In genomic region chr15:67256051-67256450, GRCh38 we compare ENCODE assay signal across 15 cellular contexts. TPM values are rescaled to one million over a fixed set of nuclear protein-coding genes. Genes with fewer than 3 reads are reported as not detected.
DNase-seq lines count a peak whose midpoint lies in the region; ATAC-seq, FAIRE-seq and TF ChIP-seq lines count a peak whose summit lies in the region.
"Had no signal": no experiment of that assay in that cellular context is flagged by ENCODE, and none has a peak within 500 bp of the region (broad histone marks: within the 10 kb centered on the region; RNA-seq: fewer than 3 reads in every experiment).

No MANE protein-coding gene starts in this region.

- FAIRE-seq in kidney (lab: Jason Lieb, UNC): no peak
- FAIRE-seq: GM19239 had no signal

- H3K4me3 ChIP-seq in CD4-positive, CD25-positive, alpha-beta regulatory T cell (ENCODE audit: low read depth, low read length): no peak overlapping the region
- no peak overlapping the region for H3K4me3 ChIP-seq in CD8-positive, alpha-beta T cell (ENCODE audit: low read depth, low read length)
- H3K4me3 ChIP-seq in kidney (ENCODE audit: low read length in 2 of 2): no peak overlapping the region
- H3K4me3 ChIP-seq in coronary artery: no peak overlapping the region
- H3K4me3 ChIP-seq: stomach had no signal

- no peaks in the 10 kb centered on the region for H3K36me3 ChIP-seq in CD4-positive, CD25-positive, alpha-beta regulatory T cell (ENCODE audit: control insufficient read depth, insufficient read depth, low read length)
- no peaks in the 10 kb centered on the region for H3K36me3 ChIP-seq in CD8-positive, alpha-beta T cell (ENCODE audit: insufficient read depth, low read length)
- H3K36me3 ChIP-seq in kidney (ENCODE audit: control insufficient read depth in 1 of 2, insufficient read depth in 2 of 2, low read length in 2 of 2): no peaks in the 10 kb centered on the region
- H3K36me3 ChIP-seq: BLaER1, stomach had no signal

- peaks cover 12 to 59% (median 32%) of the 10 kb centered on the region in 4 donors for H3K4me1 Mint-ChIP-seq in CD4-positive, CD25-positive, alpha-beta regulatory T cell
- peaks cover 33% of the 10 kb centered on the region for H3K4me1 Mint-ChIP-seq in CD8-positive, alpha-beta T cell (ENCODE audit: low read depth)
- H3K4me1 Mint-ChIP-seq in activated CD4-positive, alpha-beta memory T cell treated with anti-CD3 and anti-CD28 coated beads, Interleukin-2, amount 10 ng/mL, durations not matched to agents 7 days and 5 days: peaks cover 32% of the 10 kb centered on the region
- peaks cover 15% of the 10 kb centered on the region for H3K4me1 Mint-ChIP-seq in memory B cell

- H3K9me3 ChIP-seq in CD4-positive, CD25-positive, alpha-beta regulatory T cell (ENCODE audit: control insufficient read depth in 2 of 2, low read length in 2 of 2): no peaks in the 10 kb centered on the region
- H3K9me3 ChIP-seq in CD8-positive, alpha-beta T cell (ENCODE audit: low read length): no peaks in the 10 kb centered on the region
- no peaks in the 10 kb centered on the region for H3K9me3 ChIP-seq in kidney (ENCODE audit: control insufficient read depth in 1 of 2, low read length in 2 of 2)
- H3K9me3 ChIP-seq: BLaER1, stomach had no signal

- H3K27me3 ChIP-seq in CD4-positive, CD25-positive, alpha-beta regulatory T cell (ENCODE audit: control insufficient read depth, insufficient read depth, low read length): no peaks in the 10 kb centered on the region
- H3K27me3 ChIP-seq in CD8-positive, alpha-beta T cell (ENCODE audit: insufficient read depth, low read length): no peaks in the 10 kb centered on the region
- H3K27me3 ChIP-seq: BLaER1, stomach had no signal

- no peak for DNase-seq in CD4-positive, CD25-positive, alpha-beta regulatory T cell
- DNase-seq in CD8-positive, alpha-beta T cell: no peak
- DNase-seq in activated CD4-positive, alpha-beta memory T cell treated with anti-CD3 and anti-CD28 coated beads, Interleukin-2, amount 10 ng/mL, durations not matched to agents 7 days and 5 days: no peak
- DNase-seq in memory B cell (ENCODE audit: low spot score in 2 of 2): no peak
- no peak for DNase-seq in kidney
- DNase-seq in coronary artery (ENCODE audit: low spot score): no peak
- DNase-seq in DMS114 treated with DMSO at 0.1 percent for 48 hours (lab: John Stamatoyannopoulos, UW; ENCODE audit: unreplicated experiment): no peak
- DNase-seq in SHP77 treated with DMSO at 0.1 percent for 48 hours (lab: John Stamatoyannopoulos, UW): no peak
- DNase-seq: amniotic stem cell, DMS79 treated with DMSO at 0.1 percent for 48 hours, foreskin melanocyte, NCI-H526 treated with DMSO at 0.1 percent for 48 hours, stomach had no signal

- ATAC-seq in CD4-positive, CD25-positive, alpha-beta regulatory T cell (ENCODE audit: low read depth in 2 of 2): no peak
- ATAC-seq in CD8-positive, alpha-beta T cell: no peak
- ATAC-seq in memory B cell (ENCODE audit: low read depth): no peak

- no peak overlapping the region for H3K27ac Mint-ChIP-seq in CD4-positive, CD25-positive, alpha-beta regulatory T cell
- peak overlapping the region; percentile 41 for H3K27ac Mint-ChIP-seq in CD8-positive, alpha-beta T cell
- no peak overlapping the region for H3K27ac Mint-ChIP-seq in activated CD4-positive, alpha-beta memory T cell treated with anti-CD3 and anti-CD28 coated beads, Interleukin-2, amount 10 ng/mL, durations not matched to agents 7 days and 5 days
- H3K27ac Mint-ChIP-seq in memory B cell: no peak overlapping the region

- peaks cover 0 to 2% (median 0%) of the 10 kb centered on the region in 7 donors for H3K9me3 Mint-ChIP-seq in CD4-positive, CD25-positive, alpha-beta regulatory T cell
- no peaks in the 10 kb centered on the region for H3K9me3 Mint-ChIP-seq in CD8-positive, alpha-beta T cell
- H3K9me3 Mint-ChIP-seq in activated CD4-positive, alpha-beta memory T cell treated with anti-CD3 and anti-CD28 coated beads, Interleukin-2, amount 10 ng/mL, durations not matched to agents 7 days and 5 days: no peaks in the 10 kb centered on the region
- H3K9me3 Mint-ChIP-seq in memory B cell: no peaks in the 10 kb centered on the region

- H3K4me1 ChIP-seq in CD4-positive, CD25-positive, alpha-beta regulatory T cell (ENCODE audit: control insufficient read depth, insufficient read depth, low read length, poor library complexity, severe bottlenecking): peaks cover 21% of the 10 kb centered on the region
- H3K4me1 ChIP-seq in CD8-positive, alpha-beta T cell (ENCODE audit: insufficient read depth, low read length): peaks cover 13% of the 10 kb centered on the region
- H3K4me1 ChIP-seq in kidney (ENCODE audit: control insufficient read depth in 1 of 2, insufficient read depth in 1 of 2, low read depth in 1 of 2, low read length in 2 of 2): peaks cover 3 to 4% of the 10 kb centered on the region in 2 donors

- H3K9ac ChIP-seq in kidney (ENCODE audit: low read length in 2 of 2): no peak overlapping the region
- H3K9ac ChIP-seq: BLaER1 had no signal

- CTCF ChIA-PET in CD8-positive, alpha-beta T cell (lab: Charles Lee): interaction anchor here (1.1 kb wide), 1 partner anchor 11 kb away, joined by 3 read pairs; no protein-coding TSS in a partner anchor
- CTCF ChIA-PET in activated CD4-positive, alpha-beta memory T cell treated with anti-CD3 and anti-CD28 coated beads, Interleukin-2, amount 10 ng/mL, durations not matched to agents 7 days and 5 days (lab: Charles Lee): interaction anchor here (3.2 kb wide), 1 partner anchor 16 kb away, joined by 19 read pairs; no protein-coding TSS in a partner anchor

- peaks cover 5% of the 10 kb centered on the region for H3K27me3 Mint-ChIP-seq in CD4-positive, CD25-positive, alpha-beta regulatory T cell
- no peaks in the 10 kb centered on the region for H3K27me3 Mint-ChIP-seq in CD8-positive, alpha-beta T cell (ENCODE audit: low read depth)
- peaks cover 13% of the 10 kb centered on the region for H3K27me3 Mint-ChIP-seq in activated CD4-positive, alpha-beta memory T cell treated with anti-CD3 and anti-CD28 coated beads, Interleukin-2, amount 10 ng/mL, durations not matched to agents 7 days and 5 days
- H3K27me3 Mint-ChIP-seq in memory B cell: no peaks in the 10 kb centered on the region

- POLR2A ChIA-PET in CD8-positive, alpha-beta T cell (lab: Charles Lee): no interaction called here
- POLR2A ChIA-PET in activated CD4-positive, alpha-beta memory T cell treated with anti-CD3 and anti-CD28 coated beads, Interleukin-2, amount 10 ng/mL, durations not matched to agents 7 days and 5 days (lab: Charles Lee): interaction anchor here (1.4 kb wide), 1 partner anchor 62 kb away, joined by 3 read pairs; no protein-coding TSS in a partner anchor

- H3K36me3 Mint-ChIP-seq in CD4-positive, CD25-positive, alpha-beta regulatory T cell: peaks cover 6% of the 10 kb centered on the region
- peaks cover 9% of the 10 kb centered on the region for H3K36me3 Mint-ChIP-seq in CD8-positive, alpha-beta T cell
- peaks cover 13% of the 10 kb centered on the region for H3K36me3 Mint-ChIP-seq in activated CD4-positive, alpha-beta memory T cell treated with anti-CD3 and anti-CD28 coated beads, Interleukin-2, amount 10 ng/mL, durations not matched to agents 7 days and 5 days (ENCODE audit: low read depth)
- H3K36me3 Mint-ChIP-seq in memory B cell: no peaks in the 10 kb centered on the region

- TF ChIP-seq CTCF in CD8-positive, alpha-beta T cell (IDR thresholded peaks at IDR 0.05): no peak
- TF ChIP-seq CTCF in kidney (IDR thresholded peaks at IDR 0.05; ENCODE audit: borderline replicate concordance, extremely low read depth, insufficient read depth) (no peak), coronary artery (IDR thresholded peaks at IDR 0.05) (no peak)

- peak overlapping the region; percentile 88 to 99 (median 95) for H3K4me3 Mint-ChIP-seq in CD4-positive, CD25-positive, alpha-beta regulatory T cell
- peak overlapping the region; percentile 98 for H3K4me3 Mint-ChIP-seq in CD8-positive, alpha-beta T cell
- H3K4me3 Mint-ChIP-seq in activated CD4-positive, alpha-beta memory T cell treated with anti-CD3 and anti-CD28 coated beads, Interleukin-2, amount 10 ng/mL, durations not matched to agents 7 days and 5 days: peak overlapping the region; percentile 65
- peak overlapping the region; percentile 27 for H3K4me3 Mint-ChIP-seq in memory B cell

- no peak overlapping the region for H3K27ac ChIP-seq in CD4-positive, CD25-positive, alpha-beta regulatory T cell (ENCODE audit: insufficient read depth, low read length, poor library complexity, severe bottlenecking)
- no peak overlapping the region for H3K27ac ChIP-seq in CD8-positive, alpha-beta T cell (ENCODE audit: low read depth, low read length)
- H3K27ac ChIP-seq in kidney (ENCODE audit: low read depth in 2 of 2, low read length in 2 of 2) (no peak overlapping the region), coronary artery (no peak overlapping the region)
- H3K27ac ChIP-seq: BLaER1 had no signal

- intact Hi-C loops in CD8-positive, alpha-beta T cell (cut with DNase I, micrococcal nuclease): loop anchor here (10.0 kb wide), 3 partner anchors 131 to 551 kb away; partner anchors contain the start of genes SMAD6 (in 2 of the 2) and MAP2K5 (in 1 of the 2)
- intact Hi-C loops in kidney (cut with DNase I): no loop called here

RNA-seq across cellular contexts. Expression of gene IQCH, which starts 1.5 kb away (rescaled TPM):
- total RNA-seq in CD4-positive, CD25-positive, alpha-beta regulatory T cell: not detected
- polyA plus RNA-seq in CD4-positive, CD25-positive, alpha-beta regulatory T cell: under 1 TPM in 3 of 4 donors, not detected in 1; 0.32 to 0.54 (median 0.38) TPM
- under 1 TPM; 0.39 to 0.60 TPM for total RNA-seq in CD8-positive, alpha-beta T cell
- total RNA-seq in activated CD4-positive, alpha-beta memory T cell treated with anti-CD3 and anti-CD28 coated beads, Interleukin-2, amount 10 ng/mL, durations not matched to agents 7 days and 5 days: under 1 TPM; 0.78 to 0.98 TPM
- total RNA-seq in kidney: 7.7 TPM
- 3.2 TPM for polyA plus RNA-seq in kidney (ENCODE audit: insufficient read depth, low read depth, low replicate concordance)

RNA-seq across cellular contexts. Expression of gene AAGAB, which starts 1.6 kb away (rescaled TPM):
- 28.1 TPM for total RNA-seq in CD4-positive, CD25-positive, alpha-beta regulatory T cell
- polyA plus RNA-seq in CD4-positive, CD25-positive, alpha-beta regulatory T cell: 10 to 100 TPM; 50.5 to 67.5 (median 55.2) TPM
- 10 to 100 TPM; 17.0 to 18.0 TPM for total RNA-seq in CD8-positive, alpha-beta T cell
- total RNA-seq in activated CD4-positive, alpha-beta memory T cell treated with anti-CD3 and anti-CD28 coated beads, Interleukin-2, amount 10 ng/mL, durations not matched to agents 7 days and 5 days: 10 to 100 TPM; 50.4 to 51.2 TPM
- total RNA-seq in kidney: 44.0 TPM
- 40.7 TPM for polyA plus RNA-seq in kidney (ENCODE audit: insufficient read depth, low read depth, low replicate concordance)

Comparison
In these comparisons a context has a peak if more than half of its experiments do, and no peak if none do; other contexts are left out.
1. H3K4me3 Mint-ChIP-seq: peak in every context shown above with its lines; median percentile 98 in CD8-positive, alpha-beta T cell; 95 in CD4-positive, CD25-positive, alpha-beta regulatory T cell; 65 in activated CD4-positive, alpha-beta memory T cell treated with anti-CD3 and anti-CD28 coated beads, Interleukin-2, amount 10 ng/mL, durations not matched to agents 7 days and 5 days; 27 in memory B cell.